In genomic region chr4:82901129-82901718, GRCh38 we compare ENCODE assay signal across 1 cellular context.
A peak's percentile ranks its signal among the peaks of the same experiment; 100 is the strongest.
TF ChIP-seq lines count a peak whose summit lies in the region.

No MANE protein-coding gene starts in this region.

TF ChIP-seq in K562, 482 proteins besides CTCF, POLR2A, EP300 and RAD21 (continued from another document and continues in another):
- TF ChIP-seq ZNF395 (CRISPR knock-in tag; IDR thresholded peaks at IDR 0.05): peak; percentile 16; the same call in 1 of the 2 replicates
- peak; percentile 90; the same call in 1 of the 2 replicates for TF ChIP-seq THRAP3 (IDR thresholded peaks at IDR 0.05; ENCODE audit: borderline replicate concordance)
- TF ChIP-seq ZNF143 (CRISPR knock-in tag; IDR thresholded peaks at IDR 0.05): 0 out of 2 replicates have a peak, but pooled peaks have one; percentile 9
- TF ChIP-seq SMAD3 (CRISPR knock-in tag; conservative IDR thresholded peaks at IDR 0.05): 0 out of 2 replicates have a peak, but pooled peaks have one; percentile 20
- 0 out of 2 replicates have a peak, but pooled peaks have one; percentile 15 for TF ChIP-seq E2F4 (CRISPR knock-in tag; IDR thresholded peaks at IDR 0.05; ENCODE audit: low read depth)
- peak; percentile 70 for TF ChIP-seq POLR2B (IDR thresholded peaks at IDR 0.05; ENCODE audit: low read depth, partially characterized antibody)
- TF ChIP-seq NFRKB (IDR thresholded peaks at IDR 0.05; ENCODE audit: low read depth): peak; percentile 92
- TF ChIP-seq SMAD2 (IDR thresholded peaks at IDR 0.05; ENCODE audit: low read depth, low read length): no peak
- no peak for TF ChIP-seq KDM5B (IDR thresholded peaks at IDR 0.05; ENCODE audit: insufficient replicate concordance, low read depth, low read length)
- peak; percentile 12; the same call in 1 of the 2 replicates for TF ChIP-seq ZFP91 (CRISPR knock-in tag; IDR thresholded peaks at IDR 0.05)
- TF ChIP-seq HDAC2 (IDR thresholded peaks at IDR 0.05): 0 out of 2 replicates have a peak, but pooled peaks have one; percentile 4
- TF ChIP-seq MYBL2 (IDR thresholded peaks at IDR 0.05; ENCODE audit: low read depth): peak; percentile 91
- TF ChIP-seq MYBL2 (CRISPR knock-in tag; IDR thresholded peaks at IDR 0.05; ENCODE audit: borderline replicate concordance): no peak
- 0 out of 4 replicates have a peak, but pooled peaks of 1 of the 2 experiments have one; percentile 38 for TF ChIP-seq ZNF318 (IDR thresholded peaks at IDR 0.05; ENCODE audit: borderline replicate concordance in 1 of 2, low read depth in 1 of 2)
- peak; percentile 42 for TF ChIP-seq PHF8 (IDR thresholded peaks at IDR 0.05; ENCODE audit: borderline replicate concordance, low read length)
- peak; percentile 89 for TF ChIP-seq FOXM1 (IDR thresholded peaks at IDR 0.05; ENCODE audit: low read depth)
- no peak; the same call in 1 of the 2 replicates for TF ChIP-seq FOXM1 (CRISPR knock-in tag; IDR thresholded peaks at IDR 0.05; ENCODE audit: low read depth)
- peak; percentile 66 for TF ChIP-seq ARHGAP35 (IDR thresholded peaks at IDR 0.05; ENCODE audit: partially characterized antibody)
- peak in 1 of 2 experiments; percentile 28; a peak in 1 of 4 replicates for TF ChIP-seq SIN3A (IDR thresholded peaks at IDR 0.05; ENCODE audit: borderline replicate concordance in 2 of 2, control insufficient read depth in 1 of 2, low read depth in 2 of 2, low read length in 2 of 2)
- TF ChIP-seq TEAD1 (CRISPR knock-in tag; IDR thresholded peaks at IDR 0.05): 0 out of 4 replicates have a peak, but pooled peaks of 1 of the 2 experiments have one; percentile 72
- TF ChIP-seq THRB (CRISPR knock-in tag; conservative IDR thresholded peaks at IDR 0.05): peak; percentile 34; the same call in 1 of the 2 replicates
- TF ChIP-seq REST (CRISPR knock-in tag; IDR thresholded peaks at IDR 0.05; ENCODE audit: low read depth): 0 out of 2 replicates have a peak, but pooled peaks have one; percentile 1
- TF ChIP-seq ZBTB26 (CRISPR knock-in tag; IDR thresholded peaks at IDR 0.05): peak; percentile 84; the same call in 1 of the 2 replicates
- TF ChIP-seq ARID1B (IDR thresholded peaks at IDR 0.05): peak; percentile 36; the same call in 1 of the 2 replicates
- no peak for TF ChIP-seq KAT2B (IDR thresholded peaks at IDR 0.05; ENCODE audit: low read depth, low read length)
- peak; percentile 40; the same call in 1 of the 2 replicates for TF ChIP-seq ZNF512 (tag; IDR thresholded peaks at IDR 0.05)
- TF ChIP-seq DPF2 (IDR thresholded peaks at IDR 0.05): peak; percentile 56
- no peak for TF ChIP-seq CCNT2 (IDR thresholded peaks at IDR 0.05; ENCODE audit: borderline replicate concordance, extremely low read depth, insufficient read length, low read depth, low read length)
- TF ChIP-seq NBN (IDR thresholded peaks at IDR 0.05; ENCODE audit: low read depth): peak; percentile 60; the same call in 1 of the 2 replicates
- peak; percentile 32; the same call in 1 of the 2 replicates for TF ChIP-seq ZZZ3 (IDR thresholded peaks at IDR 0.05)
- TF ChIP-seq SMARCE1 (IDR thresholded peaks at IDR 0.05): peak; percentile 73
- TF ChIP-seq PHB2 (IDR thresholded peaks at IDR 0.05; ENCODE audit: low read depth): no peak
- 0 out of 2 replicates have a peak, but pooled peaks have one; percentile 31 for TF ChIP-seq ZNF175 (CRISPR knock-in tag; IDR thresholded peaks at IDR 0.05; ENCODE audit: low read depth)
- peak; percentile 65 for TF ChIP-seq SUPT5H (IDR thresholded peaks at IDR 0.05)
- 0 out of 2 replicates have a peak, but pooled peaks have one; percentile 10 for TF ChIP-seq NCOA1 (IDR thresholded peaks at IDR 0.05; ENCODE audit: low read depth)
- peak; percentile 33; the same call in 1 of the 2 replicates for TF ChIP-seq CC2D1A (IDR thresholded peaks at IDR 0.05)
- no peak; the same call in 1 of the 2 replicates for TF ChIP-seq NFATC3 (IDR thresholded peaks at IDR 0.05)
- no peak for TF ChIP-seq ZNF79 (CRISPR knock-in tag; IDR thresholded peaks at IDR 0.05; ENCODE audit: low read depth)
- 0 out of 2 replicates have a peak, but pooled peaks have one; percentile 45 for TF ChIP-seq HDGF (IDR thresholded peaks at IDR 0.05)
- TF ChIP-seq ZNF584 (CRISPR knock-in tag; IDR thresholded peaks at IDR 0.05; ENCODE audit: low read depth): 0 out of 2 replicates have a peak, but pooled peaks have one; percentile 40
